In the genomic region with DNA sequence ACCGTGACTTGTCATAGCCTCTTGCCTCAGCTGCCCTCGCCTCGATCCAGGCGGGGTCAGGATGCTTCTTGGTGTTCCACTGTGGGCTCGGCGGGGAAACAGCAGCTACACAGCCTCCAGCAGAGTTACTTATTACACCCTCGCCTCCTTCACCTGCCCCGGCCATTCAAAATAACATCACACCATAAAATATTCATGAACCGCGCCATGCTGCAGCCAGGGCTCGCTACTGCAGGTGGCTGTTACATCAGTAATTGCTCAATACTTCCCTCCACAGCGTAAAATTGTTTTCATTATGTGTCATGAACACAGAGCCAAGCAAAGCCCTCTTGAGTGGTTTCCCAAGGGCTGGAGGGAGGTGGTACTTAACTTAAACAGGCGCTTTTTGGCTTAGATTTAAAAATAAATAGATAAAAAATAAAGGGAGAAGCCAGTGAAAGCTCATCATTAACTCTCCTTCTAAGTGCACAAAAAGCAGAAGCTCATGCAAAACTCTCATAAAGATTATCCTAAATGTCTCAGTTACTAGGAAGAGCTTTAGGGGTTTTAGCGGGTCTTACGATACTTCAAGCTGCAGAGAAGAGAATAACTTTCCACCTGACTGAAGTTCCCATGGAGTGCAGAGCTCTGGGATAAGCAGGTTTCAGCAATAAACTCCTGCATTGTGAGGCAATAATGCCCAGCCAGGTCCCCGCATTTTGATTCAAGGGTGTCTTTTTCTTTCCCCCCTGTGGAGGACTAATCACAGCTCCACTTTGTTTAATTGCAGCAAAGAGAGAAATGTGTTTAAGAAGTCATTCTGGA, we compare ENCODE assay signal across 10 cellular contexts.
DNase-seq lines count a peak whose midpoint lies in the region; ATAC-seq, FAIRE-seq and TF ChIP-seq lines count a peak whose summit lies in the region.
"Had no signal": no experiment of that assay in that cellular context is flagged by ENCODE, and none has a peak within 500 bp of the region (broad histone marks: within the 10 kb centered on the region; RNA-seq: fewer than 3 reads in every experiment).

No MANE protein-coding gene starts in this region.

- H4K5ac ChIP-seq in H1 (ENCODE audit: insufficient read length, low read depth, low read length) = no peak overlapping the region

- intact Hi-C loops in body of pancreas (cut with DNase I) = no loop called here

- H2AFZ ChIP-seq in H1 (ENCODE audit: low read length) = 0 out of 2 replicates have a peak overlapping the region, but pooled peaks have one; percentile 43

- peak overlapping the region; percentile 18 for H2BK120ac ChIP-seq in H1 (replicated peaks; ENCODE audit: low read depth, low read length)

- peaks cover 4 to 34% (median 22%) of the 10 kb centered on the region in 4 experiments for H3K4me1 ChIP-seq in H1 (replicated peaks in 1 of 4; ENCODE audit: control insufficient read depth in 3 of 4, insufficient read depth in 4 of 4, low read length in 3 of 4)
- H3K4me1 ChIP-seq in upper lobe of left lung = peaks cover 0 to 9% (median 0%) of the 10 kb centered on the region in 4 donors
- no peaks in the 10 kb centered on the region for H3K4me1 ChIP-seq in body of pancreas

- no peaks in the 10 kb centered on the region for H3K79me1 ChIP-seq in H1 (ENCODE audit: low read depth, low read length)

- H3K36me3 ChIP-seq in H1 (ENCODE audit: control insufficient read depth in 2 of 4, insufficient read depth in 4 of 4, low read length in 3 of 4) = no peaks in the 10 kb centered on the region
- no peaks in the 10 kb centered on the region for H3K36me3 ChIP-seq in upper lobe of left lung
- H3K36me3 ChIP-seq in body of pancreas (replicated peaks in 1 of 2; ENCODE audit: insufficient read depth in 1 of 2, low read depth in 2 of 2) = no peaks in the 10 kb centered on the region

- CTCF ChIA-PET in H1 (lab: Charles Lee; ENCODE audit: partially characterized antibody) = interaction anchor here (0.6 to 1.9 kb wide), 4 partner anchors 15 to 226 kb away, joined by 3 to 6 read pairs (median 3); no protein-coding TSS in a partner anchor

- no peaks in the 10 kb centered on the region for H3K9me3 ChIP-seq in H1 (ENCODE audit: insufficient read depth in 2 of 2, low read depth in 1 of 2, low read length in 1 of 2)
- no peaks in the 10 kb centered on the region for H3K9me3 ChIP-seq in upper lobe of left lung
- H3K9me3 ChIP-seq in body of pancreas = no peaks in the 10 kb centered on the region

- H3K18ac ChIP-seq in H1 (ENCODE audit: extremely low read depth, low read length) = peak overlapping the region; percentile 19; the same call in 1 of the 2 replicates

- no peak overlapping the region for H3K14ac ChIP-seq in H1 (ENCODE audit: insufficient read length)

- H2BK20ac ChIP-seq in H1 (ENCODE audit: low read length) = no peak overlapping the region

- H3K4me3 ChIP-seq in H1 (ENCODE audit: extremely low read depth in 1 of 4, insufficient read depth in 2 of 4, low read depth in 3 of 4, low read length in 4 of 4) (peak overlapping the region in 1 of 4 experiments; percentile 22; a peak in 2 of 8 replicates), upper lobe of left lung (no peak overlapping the region), body of pancreas (no peak overlapping the region)

- TF ChIP-seq POLR2A in H1 (IDR thresholded peaks at IDR 0.05; ENCODE audit: control extremely low read depth in 1 of 2, low read depth in 2 of 2, low read length in 2 of 2) = no peak
- TF ChIP-seq POLR2A in upper lobe of left lung (IDR thresholded peaks at IDR 0.05) = no peak
- TF ChIP-seq POLR2A in body of pancreas (IDR thresholded peaks at IDR 0.05) = no peak

- H2BK12ac ChIP-seq in H1 (ENCODE audit: low read depth, low read length) = no peak overlapping the region; the same call in 1 of the 2 replicates

- no peak overlapping the region; a peak in 1 of 7 replicates for H3K9ac ChIP-seq in H1 (replicated peaks in 1 of 4; ENCODE audit: extremely low read depth in 1 of 4, low read depth in 3 of 4, low read length in 3 of 4)

- no peak overlapping the region for H4K91ac ChIP-seq in H1 (replicated peaks; ENCODE audit: insufficient read length, low read length)

- no peak overlapping the region for H3K4ac ChIP-seq in H1 (replicated peaks; ENCODE audit: insufficient read length, low read depth, low read length)

- no peaks in the 10 kb centered on the region; the same call in 1 of the 2 replicates for H3K23me2 ChIP-seq in H1 (ENCODE audit: low read depth, low read length)

- no peaks in the 10 kb centered on the region for H3K79me2 ChIP-seq in H1 (ENCODE audit: control insufficient read depth in 1 of 2, insufficient read depth in 2 of 2, low read length in 2 of 2)

- POLR2A ChIA-PET in H1 (lab: Charles Lee; ENCODE audit: partially characterized antibody) = interaction anchor here (1.0 to 1.2 kb wide), 2 partner anchors 13 to 25 kb away, joined by 3 read pairs; no protein-coding TSS in a partner anchor

- no peaks in the 10 kb centered on the region for H3K27me3 ChIP-seq in H1 (replicated peaks in 1 of 4; ENCODE audit: control insufficient read depth in 3 of 4, extremely low read depth in 1 of 4, insufficient read depth in 3 of 4, low read length in 3 of 4)
- H3K27me3 ChIP-seq in upper lobe of left lung = no peaks in the 10 kb centered on the region
- peaks cover 0 to 4% of the 10 kb centered on the region in 2 donors for H3K27me3 ChIP-seq in body of pancreas

- TF ChIP-seq EP300 in H1 (IDR thresholded peaks at IDR 0.05; ENCODE audit: borderline replicate concordance in 1 of 2, low read depth in 2 of 2, low read length in 2 of 2) (no peak), upper lobe of left lung (IDR thresholded peaks at IDR 0.05) (no peak)

- no peak overlapping the region for H3K23ac ChIP-seq in H1 (ENCODE audit: insufficient read length)

- no peak for TF ChIP-seq CTCF in H1 (IDR thresholded peaks at IDR 0.05; ENCODE audit: control extremely low read depth in 1 of 3, insufficient read depth in 1 of 3, low read depth in 1 of 3, low read length in 3 of 3)
- no peak for TF ChIP-seq CTCF in upper lobe of left lung (IDR thresholded peaks at IDR 0.05)
- no peak for TF ChIP-seq CTCF in body of pancreas (IDR thresholded peaks at IDR 0.05)

- WGBS in H1 (ENCODE audit: extremely low coverage in 1 of 2, insufficient coverage in 1 of 2, insufficient read length in 1 of 2, insufficient replicate concordance in 2 of 2, low coverage in 1 of 2, low lambda C conversion rate in 2 of 2, missing lambda C conversion rate in 1 of 2), 2 experiments = 39% methylated on average over 16 of the region's 16 CpGs; no CpG with 5 or more reads in 1 of the 2 experiments
- WGBS in upper lobe of left lung, 2 donors = 45 to 55% methylated on average over 16 of the region's 16 CpGs
- WGBS in body of pancreas, 2 donors = 42 to 55% methylated on average over 16 of the region's 16 CpGs

- no peak overlapping the region for H2BK15ac ChIP-seq in H1 (ENCODE audit: low read length)

- H3K27ac ChIP-seq in H1 (ENCODE audit: low read depth, low read length) = no peak overlapping the region
- no peak overlapping the region for H3K27ac ChIP-seq in upper lobe of left lung
- H3K27ac ChIP-seq in body of pancreas = no peak overlapping the region

- no peaks in the 10 kb centered on the region for H4K20me1 ChIP-seq in H1 (replicated peaks in 1 of 2; ENCODE audit: control insufficient read depth in 1 of 2, insufficient read depth in 2 of 2, low read length in 2 of 2)

- 0 out of 2 replicates have a peak overlapping the region, but pooled peaks have one; percentile 19 for H2BK5ac ChIP-seq in H1 (ENCODE audit: low read depth, low read length)

- FAIRE-seq in H1 (lab: Jason Lieb, UNC) = no peak

- peak overlapping the region; percentile 38 to 56; a peak in 3 of 4 replicates for H3K4me2 ChIP-seq in H1 (ENCODE audit: insufficient read depth in 1 of 2, low read depth in 2 of 2, low read length in 2 of 2)

- H2AK5ac ChIP-seq in H1 (ENCODE audit: low read depth, low read length) = no peak overlapping the region

- peak; percentile 15 for DNase-seq in M059J (ENCODE audit: low read depth)
- DNase-seq in NCI-H524 (lab: John Stamatoyannopoulos, UW) = peak; percentile 9 to 56
- DNase-seq in H1 (ENCODE audit: low read depth in 1 of 2, low spot score in 2 of 2) = no peak
- peak in 1 of 2 donors; percentile 50 for DNase-seq in upper lobe of left lung
- DNase-seq in activated gamma-delta T cell (lab: John Stamatoyannopoulos, UW) = no peak
- no peak for DNase-seq in body of pancreas
- DNase-seq: activated B cell treated with CpG ODN at 0.5 μM for 24 hours; activated naive CD4-positive, alpha-beta T cell treated with Interleukin-2 at 50 U/mL for 16 hours; left cardiac atrium had no signal

- no peak for TF ChIP-seq RAD21 in H1 (IDR thresholded peaks at IDR 0.05 in 1 of 2, conservative IDR thresholded peaks at IDR 0.05 in 1 of 2; ENCODE audit: low read depth in 2 of 2, low read length in 2 of 2)

- H4K8ac ChIP-seq in H1 (ENCODE audit: extremely low read depth, insufficient read depth, low read length) = peak overlapping the region; percentile 81; the same call in 1 of the 2 replicates

- peak; percentile 35 to 63 for ATAC-seq in upper lobe of left lung (ENCODE audit: low FRiP score in 2 of 2)
- no peak for ATAC-seq in body of pancreas
- ATAC-seq in HG03097 (IDR thresholded peaks at IDR 0.05; ENCODE audit: low FRiP score, unreplicated experiment) = no peak
- ATAC-seq: left cardiac atrium had no signal

- no peak overlapping the region for H3K56ac ChIP-seq in H1 (replicated peaks; ENCODE audit: insufficient read length, low read depth, low read length)

TF ChIP-seq in H1, 55 proteins besides CTCF, POLR2A, EP300 and RAD21:
- TF ChIP-seq EZH2 (IDR thresholded peaks at IDR 0.05; ENCODE audit: low read depth, low read length, severe bottlenecking) (no peak), CEBPB (IDR thresholded peaks at IDR 0.05; ENCODE audit: low read depth, low read length) (peak; percentile 84)

Comparison
In these comparisons a context has a peak if more than half of its experiments do, and no peak if none do; other contexts are left out.
1. DNase-seq: peak in M059J (single experiment) and NCI-H524 (2 of 2); none in H1 (0 of 2), activated gamma-delta T cell (single experiment) and body of pancreas (0 of 4).
2. ATAC-seq: peak in upper lobe of left lung (2 of 2); none in body of pancreas (single experiment) and HG03097 (single experiment).